ENCODE assay signal across 23 cellular contexts in the genomic region with DNA sequence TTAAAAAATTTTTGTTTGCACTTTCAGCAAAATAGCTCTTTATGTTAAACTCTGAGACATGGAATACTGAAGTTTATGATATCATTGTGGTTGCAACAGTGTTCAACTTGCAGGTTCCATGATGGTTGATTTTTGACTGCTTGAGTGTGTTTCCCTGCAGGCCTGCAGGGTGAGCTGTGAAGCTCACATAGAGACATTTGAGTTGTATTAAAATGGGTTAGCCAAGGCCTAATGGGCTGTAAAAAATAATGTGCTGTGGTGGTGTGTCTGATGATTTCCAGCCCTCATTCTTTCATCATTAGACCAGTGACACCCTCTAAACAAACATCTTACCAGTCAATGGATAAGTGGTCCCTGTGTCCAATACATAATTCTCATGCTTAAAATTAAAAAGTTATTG.
DNase-seq lines count a peak whose midpoint lies in the region; ATAC-seq, FAIRE-seq and TF ChIP-seq lines count a peak whose summit lies in the region.
"Had no signal": no experiment of that assay in that cellular context is flagged by ENCODE, and none has a peak within 500 bp of the region (broad histone marks: within the 10 kb centered on the region; RNA-seq: fewer than 3 reads in every experiment).

No MANE protein-coding gene starts in this region.

- H4K20me1 ChIP-seq in osteoblast (ENCODE audit: insufficient read depth, low read length), result no peaks in the 10 kb centered on the region

- TF ChIP-seq CTCF in chondrocyte (IDR thresholded peaks at IDR 0.05), result peak; percentile 29
- TF ChIP-seq CTCF in osteoblast (IDR thresholded peaks at IDR 0.05; ENCODE audit: extremely low read depth, low read depth, low read length), result peak; percentile 32

- H3K9me3 ChIP-seq in osteoblast (ENCODE audit: low read depth, low read length), result no peaks in the 10 kb centered on the region
- H3K9me3 ChIP-seq: A549, mucosa of descending colon, SJCRH30 had no signal

- no peaks in the 10 kb centered on the region for H3K79me2 ChIP-seq in osteoblast (ENCODE audit: insufficient read depth, low read length)

- H3K27ac ChIP-seq in osteoblast (ENCODE audit: low read depth, low read length), result no peak overlapping the region
- H3K27ac ChIP-seq: A549, adrenal gland, gastroesophageal sphincter, HL-60, SJCRH30 had no signal

- no peak overlapping the region for H3K4me2 ChIP-seq in osteoblast (ENCODE audit: insufficient read depth, low read length)
- H3K4me2 ChIP-seq: A549 had no signal

- H3K4me3 Mint-ChIP-seq in chondrocyte (ENCODE audit: unreplicated experiment), result no peak overlapping the region
- H3K4me3 Mint-ChIP-seq: activated CD8-positive, alpha-beta memory T cell treated with anti-CD3 and anti-CD28 coated beads, Interleukin-2, amount 10 ng/mL, durations not matched to agents 7 days and 5 days; central memory CD8-positive, alpha-beta T cell had no signal

- no peak overlapping the region for H3K27ac Mint-ChIP-seq in chondrocyte (ENCODE audit: unreplicated experiment)
- H3K27ac Mint-ChIP-seq: activated CD8-positive, alpha-beta memory T cell treated with anti-CD3 and anti-CD28 coated beads, Interleukin-2, amount 10 ng/mL, durations not matched to agents 7 days and 5 days had no signal

- peaks cover 11% of the 10 kb centered on the region for H3K4me1 Mint-ChIP-seq in chondrocyte (ENCODE audit: low read depth)
- H3K4me1 Mint-ChIP-seq: central memory CD8-positive, alpha-beta T cell had no signal

- H3K4me1 ChIP-seq in osteoblast (ENCODE audit: insufficient read depth, low read length), result peaks cover 12% of the 10 kb centered on the region
- H3K4me1 ChIP-seq: adrenal gland, gastroesophageal sphincter, SJCRH30 had no signal

- peak; percentile 20 for DNase-seq in NCI-H82 (lab: John Stamatoyannopoulos, UW)
- DNase-seq in NCI-H82 treated with DMSO at 0.1 percent for 48 hours (lab: John Stamatoyannopoulos, UW; ENCODE audit: unreplicated experiment), result no peak
- DNase-seq in NCI-H146 (lab: John Stamatoyannopoulos, UW), result peak; percentile 24
- no peak for DNase-seq in chondrocyte (ENCODE audit: low spot score)
- DNase-seq in osteoblast (ENCODE audit: insufficient read length, low spot score, missing footprints), result no peak
- DNase-seq in HTR-8/SVneo (ENCODE audit: insufficient read length, low spot score), result no peak
- DNase-seq: activated CD4-positive, CD25-positive, alpha-beta regulatory T cell treated with anti-CD3 and anti-CD28 coated beads, Interleukin-2, amount 50 U/mL, for 72 hours; activated CD8-positive, alpha-beta memory T cell treated with anti-CD3 and anti-CD28 coated beads, Interleukin-2, amount 10 ng/mL, durations not matched to agents 7 days and 5 days; adrenal gland; KBM-7; mucosa of descending colon; NCI-H1436; occipital lobe; SJCRH30; stimulated activated CD4-positive, alpha-beta T cell treated with anti-CD3 and anti-CD28 coated beads, Interleukin-1b, Interleukin-23, amount 100 ng/mL, for 48 hours had no signal

- no peak overlapping the region for H2AFZ ChIP-seq in osteoblast (ENCODE audit: low read length)

- no peaks in the 10 kb centered on the region for H3K27me3 ChIP-seq in osteoblast (ENCODE audit: insufficient read depth, low read length)
- H3K27me3 ChIP-seq: adrenal gland, gastroesophageal sphincter, SJCRH30 had no signal

- no peaks in the 10 kb centered on the region for H3K27me3 Mint-ChIP-seq in chondrocyte (ENCODE audit: low read depth)
- H3K27me3 Mint-ChIP-seq: activated CD8-positive, alpha-beta memory T cell treated with anti-CD3 and anti-CD28 coated beads, Interleukin-2, amount 10 ng/mL, durations not matched to agents 7 days and 5 days; central memory CD8-positive, alpha-beta T cell had no signal

- FAIRE-seq in HTR-8/SVneo (lab: Jason Lieb, UNC), result no peak
- FAIRE-seq: A549, urothelium cell line had no signal

- no peaks in the 10 kb centered on the region for H3K36me3 ChIP-seq in osteoblast (ENCODE audit: insufficient read depth, low read length)
- H3K36me3 ChIP-seq: adrenal gland, gastroesophageal sphincter, SJCRH30 had no signal

- no peak overlapping the region for H3K4me3 ChIP-seq in osteoblast (ENCODE audit: insufficient read depth, low read length)
- H3K4me3 ChIP-seq: A549, adrenal gland, gastroesophageal sphincter, mucosa of descending colon, SJCRH30 had no signal

- peaks cover 7% of the 10 kb centered on the region for H3K9me3 Mint-ChIP-seq in chondrocyte (ENCODE audit: low read depth)
- H3K9me3 Mint-ChIP-seq: central memory CD8-positive, alpha-beta T cell had no signal

- ATAC-seq in HG02938 (IDR thresholded peaks at IDR 0.05; ENCODE audit: unreplicated experiment), result no peak
- no peak for ATAC-seq in GM18867 (IDR thresholded peaks at IDR 0.05; ENCODE audit: unreplicated experiment)
- ATAC-seq: A549; activated CD8-positive, alpha-beta memory T cell treated with anti-CD3 and anti-CD28 coated beads, Interleukin-2, amount 10 ng/mL, durations not matched to agents 7 days and 5 days; gastroesophageal sphincter; mucosa of descending colon; sciatic nerve had no signal

- peaks cover 3% of the 10 kb centered on the region for H3K36me3 Mint-ChIP-seq in chondrocyte (ENCODE audit: low read depth)

Comparison
In these comparisons a context has a peak if more than half of its experiments do, and no peak if none do; other contexts are left out.
1. DNase-seq: peak in NCI-H82 (single experiment) and NCI-H146 (single experiment); none in NCI-H82 treated with DMSO at 0.1 percent for 48 hours (single experiment), chondrocyte (single experiment), osteoblast (single experiment) and HTR-8/SVneo (single experiment).